Comparison of ENCODE assay signal across 12 cellular contexts in genomic region chr3:149438981-149439380, GRCh38. TPM values are rescaled to one million over a fixed set of nuclear protein-coding genes. Genes with fewer than 3 reads are reported as not detected.
"Had no signal": no experiment of that assay in that cellular context is flagged by ENCODE, and none has a peak within 500 bp of the region (broad histone marks: within the 10 kb centered on the region; RNA-seq: fewer than 3 reads in every experiment).

No MANE protein-coding gene starts in this region.

- H3K9me3 ChIP-seq: HAP-1 had no signal

- H3K27ac Mint-ChIP-seq: GM23338, H9, HFFc6 had no signal

- H3K4me3 ChIP-seq: GM23248, GM23338, HAP-1 had no signal

- H3K36me3 ChIP-seq: HAP-1 had no signal

- ATAC-seq: GM23338, HCT116 had no signal

- H3K27ac ChIP-seq: GM23248 had no signal

- DNase-seq: GM23248, GOT3, H7, H9, HCEC 1CT, HFFc6 had no signal

- FAIRE-seq: H1, H54 had no signal

RNA-seq across cellular contexts. Expression of gene TM4SF4, which starts 35.5 kb away (rescaled TPM):
- total RNA-seq: GM23338, H1, H4, H7, H9 had no signal
- polyA plus RNA-seq: GM23338, H1 had no signal
